19 cellular contexts compared by ENCODE assay signal in the genomic region with DNA sequence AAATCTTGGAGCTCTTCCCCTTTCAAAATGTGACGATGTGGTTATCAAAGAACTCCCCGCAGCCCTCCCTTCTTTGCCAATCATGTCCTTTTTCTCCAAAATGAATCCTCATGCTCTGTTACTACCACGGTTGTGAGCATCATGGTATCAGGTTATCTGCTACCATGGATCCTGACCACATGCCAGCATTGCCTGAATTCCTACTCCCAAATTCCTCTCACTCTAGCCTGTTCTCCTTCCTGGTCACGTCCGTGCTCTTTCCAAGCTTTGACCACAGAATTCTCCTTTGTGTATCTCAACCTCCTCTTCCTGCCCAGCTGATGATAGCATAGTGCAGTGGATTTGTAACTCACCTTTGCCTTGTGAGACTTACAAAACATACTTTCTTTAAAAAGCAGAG. TPM values are rescaled to one million over a fixed set of nuclear protein-coding genes. Genes with fewer than 3 reads are reported as not detected.
A peak's percentile ranks its signal among the peaks of the same experiment; 100 is the strongest.
DNase-seq lines count a peak whose midpoint lies in the region; ATAC-seq, FAIRE-seq and TF ChIP-seq lines count a peak whose summit lies in the region.
"Had no signal": no experiment of that assay in that cellular context is flagged by ENCODE, and none has a peak within 500 bp of the region (broad histone marks: within the 10 kb centered on the region; RNA-seq: fewer than 3 reads in every experiment).

No MANE protein-coding gene starts in this region.

- H3K4me1 ChIP-seq in astrocyte (ENCODE audit: insufficient read depth, low read length) (no peaks in the 10 kb centered on the region), GM23248 (ENCODE audit: insufficient read depth) (no peaks in the 10 kb centered on the region)

- H3K4me3 ChIP-seq in astrocyte (ENCODE audit: insufficient read depth, low read depth, low read length) (no peak overlapping the region), GM23248 (no peak overlapping the region)
- H3K4me3 ChIP-seq: MG63 had no signal

- no peaks in the 10 kb centered on the region for H3K27me3 ChIP-seq in astrocyte (ENCODE audit: insufficient read depth, low read length)
- H3K27me3 ChIP-seq in GM23248 (replicated peaks; ENCODE audit: insufficient read depth): peaks cover 28% of the 10 kb centered on the region
- H3K27me3 ChIP-seq: MG63 had no signal

- no peak overlapping the region for H3K27ac ChIP-seq in astrocyte (ENCODE audit: low read depth, low read length)
- no peak overlapping the region for H3K27ac ChIP-seq in GM23248

- H3K36me3 ChIP-seq in astrocyte (ENCODE audit: insufficient read depth, low read length) (no peaks in the 10 kb centered on the region), GM23248 (ENCODE audit: low read depth) (no peaks in the 10 kb centered on the region)
- H3K36me3 ChIP-seq: MG63 had no signal

- H3K9me3 Mint-ChIP-seq in astrocyte (ENCODE audit: unreplicated experiment): no peaks in the 10 kb centered on the region

- ATAC-seq in GM21723 (IDR thresholded peaks at IDR 0.05; ENCODE audit: unreplicated experiment): no peak
- ATAC-seq: Right ventricle myocardium inferior had no signal

- H3K79me2 ChIP-seq in astrocyte (ENCODE audit: insufficient read depth, low read length) (no peaks in the 10 kb centered on the region), GM23248 (ENCODE audit: insufficient read depth) (no peaks in the 10 kb centered on the region)

- no peak overlapping the region for H3K27ac Mint-ChIP-seq in astrocyte (ENCODE audit: unreplicated experiment)
- H3K27ac Mint-ChIP-seq: CD4-positive, CD25-positive, alpha-beta regulatory T cell had no signal

- no peaks in the 10 kb centered on the region for H3K9me2 ChIP-seq in GM23248 (ENCODE audit: insufficient read depth)

- H2AFZ ChIP-seq in astrocyte (ENCODE audit: low read depth, low read length) (no peak overlapping the region), GM23248 (no peak overlapping the region)

- H3K4me3 Mint-ChIP-seq in astrocyte (ENCODE audit: unreplicated experiment): no peak overlapping the region
- H3K4me3 Mint-ChIP-seq: CD4-positive, CD25-positive, alpha-beta regulatory T cell had no signal

- H3F3A ChIP-seq in GM23248 (ENCODE audit: insufficient read depth): no peaks in the 10 kb centered on the region

- DNase-seq in A172 (ENCODE audit: low spot score) (peak; percentile 35), H54 (ENCODE audit: insufficient read length, low spot score) (no peak), astrocyte (ENCODE audit: low read depth) (peak; percentile 23), kidney tubule cell (ENCODE audit: low spot score) (peak; percentile 29), GM23248 (no peak), mesenteric fat pad (ENCODE audit: low spot score) (no peak), ACHN (no peak)
- DNase-seq: CD4-positive, CD25-positive, alpha-beta regulatory T cell; DMS79; GDM1; GOT3; KG1; MG63; NCI-H1105 treated with DMSO at 0.1 percent for 48 hours; NCI-H187; NCI-H446 treated with DMSO at 0.1 percent for 48 hours; NCI-H748 treated with DMSO at 0.1 percent for 48 hours had no signal

- H3K9ac ChIP-seq in astrocyte (ENCODE audit: low read length) (no peak overlapping the region), GM23248 (no peak overlapping the region)

- in situ Hi-C loops in GM23248 (cut with MboI) (no loop called here), ACHN (cut with HindIII; ENCODE audit: low pct_ligation_motif_present, low pct_unique_long_range_greater_than_20kb, low sequenced_read_pairs) (no loop called here)

- H3K9me3 ChIP-seq in astrocyte (ENCODE audit: insufficient read depth, low read depth, low read length) (no peaks in the 10 kb centered on the region), GM23248 (ENCODE audit: low read depth) (no peaks in the 10 kb centered on the region)
- H3K9me3 ChIP-seq: MG63 had no signal

- FAIRE-seq in H54 (lab: Jason Lieb, UNC): peak; percentile 80
- no peak for FAIRE-seq in astrocyte (lab: Jason Lieb, UNC)

- TF ChIP-seq CTCF in astrocyte (IDR thresholded peaks at IDR 0.05; ENCODE audit: insufficient read depth, low read depth, low read length): no peak

- peaks cover 10% of the 10 kb centered on the region for H3K4me1 Mint-ChIP-seq in astrocyte (ENCODE audit: low read depth, unreplicated experiment)
- H3K4me1 Mint-ChIP-seq: CD4-positive, CD25-positive, alpha-beta regulatory T cell had no signal

- WGBS in GM23248 (ENCODE audit: low coverage in 1 of 2, low lambda C conversion rate in 2 of 2, missing lambda C conversion rate in 2 of 2), 2 experiments: 34 to 35% methylated on average over 5 of the region's 5 CpGs

- H4K20me1 ChIP-seq in astrocyte (ENCODE audit: insufficient read depth, low read length) (no peaks in the 10 kb centered on the region), GM23248 (ENCODE audit: insufficient read depth) (no peaks in the 10 kb centered on the region)

- H3K27me3 Mint-ChIP-seq in astrocyte (ENCODE audit: low read depth, unreplicated experiment): peaks cover 6% of the 10 kb centered on the region
- H3K27me3 Mint-ChIP-seq: CD4-positive, CD25-positive, alpha-beta regulatory T cell had no signal

- H3K4me2 ChIP-seq in astrocyte (ENCODE audit: low read length) (no peak overlapping the region), GM23248 (ENCODE audit: unreplicated experiment) (no peak overlapping the region)

- TF ChIP-seq POLR2A in H54 (IDR thresholded peaks at IDR 0.05; ENCODE audit: low read depth, low read length): no peak

- no peaks in the 10 kb centered on the region for H3K36me3 Mint-ChIP-seq in astrocyte (ENCODE audit: low read depth, unreplicated experiment)
- H3K36me3 Mint-ChIP-seq: CD4-positive, CD25-positive, alpha-beta regulatory T cell had no signal

RNA-seq across cellular contexts. Expression of a gene that starts 59.5 kb away (rescaled TPM):
- 4.0 and 4.1 TPM in 2 replicates for total RNA-seq in A172 (2014; rRNA removed; shearing (Covaris generic))
- total RNA-seq in astrocyte (21.0 and 22.4 TPM in 2 replicates), mesenteric fat pad (12.2 TPM)
- total RNA-seq in GM23248 (2014; rRNA removed; shearing (Covaris generic)): 7.5 and 8.7 TPM in 2 replicates
- polyA plus RNA-seq in GM23248 (2016; fragmentation: Nextera tagmentation; extraction: Ambion mirVana): 2.6 and 3.2 TPM in 2 replicates
- total RNA-seq: CD4-positive, CD25-positive, alpha-beta regulatory T cell had no signal
- polyA plus RNA-seq: CD4-positive, CD25-positive, alpha-beta regulatory T cell had no signal

Comparison
In these comparisons a context has a peak if more than half of its experiments do, and no peak if none do; other contexts are left out.
1. DNase-seq: peak in A172 (single experiment), astrocyte (single experiment) and kidney tubule cell (single experiment); none in H54 (single experiment), GM23248 (single experiment), mesenteric fat pad (single experiment) and ACHN (single experiment).